ENCODE assay signal across 8 cellular contexts in the genomic region with DNA sequence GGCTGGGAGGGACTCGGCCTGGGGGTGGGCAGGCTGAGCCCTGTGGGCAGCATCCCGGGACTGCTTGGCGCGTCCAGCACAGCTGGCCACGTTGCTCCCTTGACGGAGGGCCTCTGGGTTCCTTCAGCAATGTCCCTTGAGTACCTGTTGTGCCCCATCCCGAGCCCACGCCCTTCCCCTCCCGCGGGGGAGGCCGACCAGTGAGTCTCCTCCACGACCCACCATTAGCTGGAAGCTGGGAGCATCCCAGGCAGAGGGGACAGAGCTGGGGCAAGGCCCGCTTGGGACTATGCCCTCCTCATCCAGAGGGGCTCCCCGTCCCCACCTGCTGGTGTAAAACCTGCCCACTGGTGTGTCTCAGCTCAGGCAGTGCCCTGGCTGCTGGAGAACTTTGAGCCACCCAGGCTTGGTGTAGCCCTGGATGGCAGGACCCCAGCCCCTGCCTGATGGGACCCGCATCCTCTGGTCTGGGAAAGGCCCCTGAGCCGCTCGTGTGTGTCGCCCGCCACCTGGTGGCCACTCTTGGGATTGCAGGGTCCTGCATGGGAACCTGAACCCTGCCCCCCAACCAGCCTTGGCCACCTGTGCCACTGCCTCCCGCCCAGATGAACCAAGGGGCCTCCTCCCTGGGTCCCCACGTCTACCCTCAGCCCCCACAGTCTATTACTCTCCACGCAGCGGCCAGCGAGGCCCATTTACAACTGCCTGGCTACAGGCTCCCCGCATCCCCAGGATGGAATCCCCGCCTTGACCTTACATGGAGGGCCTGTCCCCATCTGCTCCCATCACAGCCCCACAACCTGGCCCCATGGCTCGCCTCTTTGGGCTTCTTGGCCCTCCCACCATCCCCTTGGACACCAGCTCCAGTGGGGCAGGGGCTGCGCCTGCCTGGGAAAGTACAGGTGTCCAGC. TPM values are rescaled to one million over a fixed set of nuclear protein-coding genes. Genes with fewer than 3 reads are reported as not detected.
A peak's percentile ranks its signal among the peaks of the same experiment; 100 is the strongest.
DNase-seq lines count a peak whose midpoint lies in the region; ATAC-seq lines count a peak whose summit lies in the region.

No MANE protein-coding gene starts in this region.

- H3K36me3 ChIP-seq in SJCRH30 = peaks cover 10% of the 10 kb centered on the region

- H3K9me3 ChIP-seq in SJCRH30 (replicated peaks) = no peaks in the 10 kb centered on the region

- DNase-seq in CD1c-positive myeloid dendritic cell (ENCODE audit: extremely low spot score) = peak; percentile 74
- peak; percentile 74 to 84 for DNase-seq in SJCRH30
- DNase-seq in activated naive CD4-positive, alpha-beta T cell (lab: John Stamatoyannopoulos, UW) = peak; percentile 77 to 91 (median 83)
- DNase-seq in globus pallidus (ENCODE audit: low spot score) = peak; percentile 28
- peak; percentile 9 for DNase-seq in pons (ENCODE audit: low spot score)
- peak; percentile 76 for DNase-seq in ureter (ENCODE audit: low spot score)

- H3K4me3 ChIP-seq in SJCRH30 = no peak overlapping the region

- H3K27ac ChIP-seq in SJCRH30 = no peak overlapping the region

- H3K4me1 ChIP-seq in SJCRH30 = peaks cover 13% of the 10 kb centered on the region; the same call in 1 of the 2 replicates

- H3K27me3 ChIP-seq in SJCRH30 = no peaks in the 10 kb centered on the region

- ATAC-seq in HG02642 (IDR thresholded peaks at IDR 0.05; ENCODE audit: poor library complexity, unreplicated experiment) (peak; percentile 55), GM19023 (IDR thresholded peaks at IDR 0.05; ENCODE audit: unreplicated experiment) (no peak)

RNA-seq across cellular contexts. Expression of a gene that starts 16.6 kb away (rescaled TPM):
- total RNA-seq in SJCRH30 (2014; rRNA removed; shearing (Covaris generic)) = 19.4 and 32.4 TPM in 2 replicates
- total RNA-seq in ureter = 33.7 TPM

RNA-seq across cellular contexts. Expression of a gene that starts 33.8 kb away (rescaled TPM):
- total RNA-seq in SJCRH30 (2014; rRNA removed; shearing (Covaris generic)) = 41.6 and 43.7 TPM in 2 replicates
- 27.6 TPM for total RNA-seq in ureter

Comparison
In these comparisons a context has a peak if more than half of its experiments do, and no peak if none do; other contexts are left out.
1. DNase-seq: peak in every context shown above with its lines; median percentile 83 in activated naive CD4-positive, alpha-beta T cell; 79 in SJCRH30; 76 in ureter; 74 in CD1c-positive myeloid dendritic cell; 28 in globus pallidus; 9 in pons.